ENCODE assay signal across 8 cellular contexts in genomic region chrX:85243761-85244410, GRCh38. TPM values are rescaled to one million over a fixed set of nuclear protein-coding genes. Genes with fewer than 3 reads are reported as not detected.
DNase-seq lines count a peak whose midpoint lies in the region; ATAC-seq and TF ChIP-seq lines count a peak whose summit lies in the region.

Gene SATL1, minus strand, starts transcription at chrX:85243779. Its CDS starts 134,811 bp downstream, at chrX:85108968.
Gene ZNF711, plus strand, starts transcription at chrX:85243991. Its CDS starts 3,582 bp downstream, at chrX:85247573.

- CTCF ChIA-PET in activated CD8-positive, alpha-beta T cell treated with anti-CD3 and anti-CD28 coated beads for 36 hours (lab: Charles Lee), result interaction anchor here (1.2 kb wide), 1 partner anchor 13 kb away, joined by 3 read pairs; no protein-coding TSS in a partner anchor

- DNase-seq in ELF-1 (ENCODE audit: low read depth, low spot score) (peak; percentile 94), H7 (peak; percentile 77), NCI-H146 (lab: John Stamatoyannopoulos, UW) (peak; percentile 92), erythroblast (lab: John Stamatoyannopoulos, UW) (peak; percentile 65 to 67), midbrain (lab: John Stamatoyannopoulos, UW) (peak; percentile 27), AML-193 (lab: John Stamatoyannopoulos, UW) (no peak)
- DNase-seq in activated CD8-positive, alpha-beta T cell treated with anti-CD3 and anti-CD28 coated beads for 36 hours, result peak; percentile 41

- H3K27me3 ChIP-seq in H7 (ENCODE audit: control insufficient read depth, insufficient read depth, low read length) (no peaks in the 10 kb centered on the region), thymus (ENCODE audit: control insufficient read depth, insufficient read depth) (no peaks in the 10 kb centered on the region)

- no peaks in the 10 kb centered on the region for H3K9me3 ChIP-seq in thymus (ENCODE audit: control insufficient read depth)

- ATAC-seq in activated CD8-positive, alpha-beta T cell treated with anti-CD3 and anti-CD28 coated beads for 36 hours, result peak; percentile 66

- H3K9me3 Mint-ChIP-seq in activated CD8-positive, alpha-beta T cell treated with anti-CD3 and anti-CD28 coated beads for 36 hours, result no peaks in the 10 kb centered on the region

- intact Hi-C loops in activated CD8-positive, alpha-beta T cell treated with anti-CD3 and anti-CD28 coated beads for 36 hours (cut with micrococcal nuclease), result no loop called here

- under 1% methylated on average over 62 of the region's 65 CpGs for WGBS in thymus

- H3K27ac Mint-ChIP-seq in activated CD8-positive, alpha-beta T cell treated with anti-CD3 and anti-CD28 coated beads for 36 hours, result peak within 1 kb of the TSS; percentile 81

- peaks cover 9% of the 10 kb centered on the region for H3K27me3 Mint-ChIP-seq in activated CD8-positive, alpha-beta T cell treated with anti-CD3 and anti-CD28 coated beads for 36 hours

- H3K4me3 Mint-ChIP-seq in activated CD8-positive, alpha-beta T cell treated with anti-CD3 and anti-CD28 coated beads for 36 hours, result peak within 1 kb of the TSS; percentile 88

- H3K36me3 ChIP-seq in H7 (replicated peaks; ENCODE audit: control insufficient read depth, insufficient read depth, low read length), result no peaks in the 10 kb centered on the region
- no peaks in the 10 kb centered on the region for H3K36me3 ChIP-seq in thymus (ENCODE audit: control insufficient read depth, insufficient read depth)

- H3K27ac ChIP-seq in thymus (ENCODE audit: low read depth), result peak within 1 kb of the TSS; percentile 10

- peak within 1 kb of the TSS; percentile 78 for H3K4me3 ChIP-seq in H7 (ENCODE audit: insufficient read depth, low read depth, low read length)
- H3K4me3 ChIP-seq in thymus (ENCODE audit: low read length), result peak within 1 kb of the TSS; percentile 71

- POLR2A ChIA-PET in activated CD8-positive, alpha-beta T cell treated with anti-CD3 and anti-CD28 coated beads for 36 hours (lab: Charles Lee), result interaction anchor here (1.4 kb wide), 1 partner anchor 151 kb away, joined by 3 read pairs; no protein-coding TSS in a partner anchor

- no peaks in the 10 kb centered on the region for H3K4me1 ChIP-seq in thymus (ENCODE audit: control insufficient read depth, insufficient read depth, low read length)

- H3K36me3 Mint-ChIP-seq in activated CD8-positive, alpha-beta T cell treated with anti-CD3 and anti-CD28 coated beads for 36 hours (ENCODE audit: low read depth), result no peaks in the 10 kb centered on the region

- no peak for TF ChIP-seq POLR2A in erythroblast (IDR thresholded peaks at IDR 0.05; ENCODE audit: low read length)

- H3K4me1 Mint-ChIP-seq in activated CD8-positive, alpha-beta T cell treated with anti-CD3 and anti-CD28 coated beads for 36 hours (ENCODE audit: low read depth), result peaks cover 4% of the 10 kb centered on the region

- no peak for TF ChIP-seq CTCF in activated CD8-positive, alpha-beta T cell treated with anti-CD3 and anti-CD28 coated beads for 36 hours (IDR thresholded peaks at IDR 0.05)

RNA-seq across cellular contexts. Expression of gene SATL1, which starts in this region (rescaled TPM):
- 0.03 and 0.11 TPM in 2 replicates for total RNA-seq in H7 (2014; rRNA removed; shearing (Covaris generic))
- total RNA-seq in activated CD8-positive, alpha-beta T cell treated with anti-CD3 and anti-CD28 coated beads for 36 hours, result not detected
- 0.02 TPM for polyA plus RNA-seq in thymus

RNA-seq across cellular contexts. Expression of gene ZNF711, which starts in this region (rescaled TPM):
- total RNA-seq in H7 (2014; rRNA removed; shearing (Covaris generic)), result 8.2 and 17.1 TPM in 2 replicates
- total RNA-seq in activated CD8-positive, alpha-beta T cell treated with anti-CD3 and anti-CD28 coated beads for 36 hours, result 1 to 10 TPM; 1.1 to 1.2 TPM
- 20.6 TPM for polyA plus RNA-seq in thymus

Comparison
In these comparisons a context has a peak if more than half of its experiments do, and no peak if none do; other contexts are left out.
1. DNase-seq: peak in ELF-1 (single experiment), H7 (single experiment), NCI-H146 (single experiment), activated CD8-positive, alpha-beta T cell treated with anti-CD3 and anti-CD28 coated beads for 36 hours (single experiment), erythroblast (2 of 2) and midbrain (single experiment); none in AML-193 (0 of 2).